Comparison of ENCODE assay signal across 23 cellular contexts in the genomic region with DNA sequence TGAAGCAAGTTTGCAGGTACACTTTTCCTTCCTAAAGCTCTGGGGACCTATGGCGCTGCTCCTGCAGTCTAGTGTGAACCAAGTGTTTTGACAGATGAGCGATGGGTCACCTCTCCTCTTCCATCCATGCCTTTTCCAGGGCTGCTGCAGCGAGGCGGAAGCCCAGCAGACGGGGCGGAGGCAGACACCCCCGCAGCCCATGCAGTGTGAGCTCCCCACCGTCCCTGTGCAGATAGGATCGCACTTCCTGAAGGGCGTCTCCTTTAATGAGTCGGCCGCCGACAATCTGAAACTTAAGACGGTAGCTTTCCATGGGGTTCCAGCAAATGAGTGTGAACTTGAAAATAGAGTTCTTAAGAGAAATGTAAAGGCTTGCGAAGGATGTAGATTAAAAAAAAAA. TPM values are rescaled to one million over a fixed set of nuclear protein-coding genes. Genes with fewer than 3 reads are reported as not detected.
DNase-seq lines count a peak whose midpoint lies in the region; ATAC-seq and TF ChIP-seq lines count a peak whose summit lies in the region.
"Had no signal": no experiment of that assay in that cellular context is flagged by ENCODE, and none has a peak within 500 bp of the region (broad histone marks: within the 10 kb centered on the region; RNA-seq: fewer than 3 reads in every experiment).

No MANE protein-coding gene starts in this region.

- no peaks in the 10 kb centered on the region for H3K9me3 Mint-ChIP-seq in activated naive CD8-positive, alpha-beta T cell (ENCODE audit: low read depth)
- no peaks in the 10 kb centered on the region for H3K9me3 Mint-ChIP-seq in activated naive CD8-positive, alpha-beta T cell treated with anti-CD3 and anti-CD28 coated beads for 36 hours
- H3K9me3 Mint-ChIP-seq in endothelial cell (ENCODE audit: unreplicated experiment) = no peaks in the 10 kb centered on the region
- no peaks in the 10 kb centered on the region for H3K9me3 Mint-ChIP-seq in type B pancreatic cell
- H3K9me3 Mint-ChIP-seq: activated T-helper 1 cell treated with anti-CD3 and anti-CD28 coated beads, Interleukin-12 subunit alpha, Interleukin-12 subunit beta, Interleukin-2, Interleukin-4 antibody, amounts not matched to agents 30 ng/mL and 10 ng/mL and 1 ng/mL, durations not matched to agents 14 hours and 24 hours and 36 hours; immature natural killer cell; T-cell had no signal

- TF ChIP-seq CTCF in endothelial cell (IDR thresholded peaks at IDR 0.05; ENCODE audit: unreplicated experiment) (no peak), type B pancreatic cell (conservative IDR thresholded peaks at IDR 0.05) (no peak)

- no peak overlapping the region for H3K4me3 Mint-ChIP-seq in activated naive CD8-positive, alpha-beta T cell
- no peak overlapping the region for H3K4me3 Mint-ChIP-seq in activated naive CD8-positive, alpha-beta T cell treated with anti-CD3 and anti-CD28 coated beads for 36 hours
- H3K4me3 Mint-ChIP-seq in endothelial cell (ENCODE audit: unreplicated experiment) (no peak overlapping the region), type B pancreatic cell (no peak overlapping the region)
- H3K4me3 Mint-ChIP-seq: activated T-helper 1 cell treated with anti-CD3 and anti-CD28 coated beads, Interleukin-12 subunit alpha, Interleukin-12 subunit beta, Interleukin-2, Interleukin-4 antibody, amounts not matched to agents 30 ng/mL and 10 ng/mL and 1 ng/mL, durations not matched to agents 14 hours and 24 hours and 36 hours; B cell; immature natural killer cell; T-cell had no signal

- ATAC-seq in left lobe of liver (peak; percentile 21), GM18907 (IDR thresholded peaks at IDR 0.05; ENCODE audit: unreplicated experiment) (no peak)
- ATAC-seq: T-cell had no signal

- H3K27me3 Mint-ChIP-seq in activated naive CD8-positive, alpha-beta T cell = no peaks in the 10 kb centered on the region
- H3K27me3 Mint-ChIP-seq in activated naive CD8-positive, alpha-beta T cell treated with anti-CD3 and anti-CD28 coated beads for 36 hours = no peaks in the 10 kb centered on the region
- H3K27me3 Mint-ChIP-seq in endothelial cell (ENCODE audit: unreplicated experiment) (no peaks in the 10 kb centered on the region), type B pancreatic cell (no peaks in the 10 kb centered on the region)
- H3K27me3 Mint-ChIP-seq: B cell, progenitor cell of endocrine pancreas, T-cell had no signal

- DNase-seq in activated naive CD8-positive, alpha-beta T cell treated with anti-CD3 and anti-CD28 coated beads for 36 hours = no peak
- DNase-seq in endothelial cell (ENCODE audit: low spot score) = no peak
- DNase-seq in left lobe of liver (ENCODE audit: low spot score) = no peak
- no peak for DNase-seq in type B pancreatic cell (ENCODE audit: extremely low spot score, unreplicated experiment)
- DNase-seq in NCI-H524 (lab: John Stamatoyannopoulos, UW) = no peak
- no peak for DNase-seq in Ammon's horn (ENCODE audit: low spot score)
- DNase-seq: activated CD4-positive, alpha-beta T cell treated with anti-CD3 and anti-CD28 coated beads, Interleukin-2, amount 50 U/mL, for 4 hours; DMS53; immature natural killer cell; MV-4-11; NCI-H1694; NCI-H2171 treated with DMSO at 0.1 percent for 48 hours; NCI-H524 treated with DMSO at 0.1 percent for 48 hours; NK-92 treated with Interleukin-12 subunit alpha and Interleukin-12 subunit beta, amount 100 ng/mL, for 24 hours; PC-9; stimulated activated CD4-positive, alpha-beta T cell treated with anti-CD3 and anti-CD28 coated beads, Interleukin-2, amount 100 ng/mL, for 24 hours; substantia nigra; T-cell had no signal

- no peaks in the 10 kb centered on the region for H3K4me1 Mint-ChIP-seq in activated naive CD8-positive, alpha-beta T cell (ENCODE audit: low read depth)
- H3K4me1 Mint-ChIP-seq in activated naive CD8-positive, alpha-beta T cell treated with anti-CD3 and anti-CD28 coated beads for 36 hours = no peaks in the 10 kb centered on the region
- peaks cover 23% of the 10 kb centered on the region for H3K4me1 Mint-ChIP-seq in endothelial cell (ENCODE audit: unreplicated experiment)
- H3K4me1 Mint-ChIP-seq in type B pancreatic cell (ENCODE audit: unreplicated experiment) = peaks cover 6% of the 10 kb centered on the region
- H3K4me1 Mint-ChIP-seq: B cell had no signal

- H3K36me3 Mint-ChIP-seq in activated naive CD8-positive, alpha-beta T cell = peaks cover 11% of the 10 kb centered on the region
- peaks cover 19% of the 10 kb centered on the region for H3K36me3 Mint-ChIP-seq in activated naive CD8-positive, alpha-beta T cell treated with anti-CD3 and anti-CD28 coated beads for 36 hours
- H3K36me3 Mint-ChIP-seq in endothelial cell (ENCODE audit: low read depth, unreplicated experiment) = peaks cover 50% of the 10 kb centered on the region
- peaks cover 35% of the 10 kb centered on the region for H3K36me3 Mint-ChIP-seq in type B pancreatic cell

- H3K27ac Mint-ChIP-seq in activated naive CD8-positive, alpha-beta T cell = peak overlapping the region; percentile 34
- no peak overlapping the region for H3K27ac Mint-ChIP-seq in activated naive CD8-positive, alpha-beta T cell treated with anti-CD3 and anti-CD28 coated beads for 36 hours
- H3K27ac Mint-ChIP-seq in endothelial cell (ENCODE audit: unreplicated experiment) (peak overlapping the region; percentile 38), type B pancreatic cell (peak overlapping the region; percentile 19)
- H3K27ac Mint-ChIP-seq: activated T-helper 1 cell treated with anti-CD3 and anti-CD28 coated beads, Interleukin-12 subunit alpha, Interleukin-12 subunit beta, Interleukin-2, Interleukin-4 antibody, amounts not matched to agents 30 ng/mL and 10 ng/mL and 1 ng/mL, durations not matched to agents 14 hours and 24 hours and 36 hours; B cell; progenitor cell of endocrine pancreas; T-cell had no signal

RNA-seq across cellular contexts. Expression of a gene that starts 37.1 kb away (rescaled TPM):
- 100 to 1,000 TPM; 698 to 708 TPM for total RNA-seq in activated naive CD8-positive, alpha-beta T cell treated with anti-CD3 and anti-CD28 coated beads for 36 hours
- total RNA-seq in endothelial cell (ENCODE audit: unreplicated experiment) = 133 TPM
- 194 TPM for total RNA-seq in left lobe of liver
- 241 and 297 TPM in 2 replicates for total RNA-seq in type B pancreatic cell (ENCODE audit: low replicate concordance)
